ENCODE assay signal across 11 cellular contexts in the genomic region with DNA sequence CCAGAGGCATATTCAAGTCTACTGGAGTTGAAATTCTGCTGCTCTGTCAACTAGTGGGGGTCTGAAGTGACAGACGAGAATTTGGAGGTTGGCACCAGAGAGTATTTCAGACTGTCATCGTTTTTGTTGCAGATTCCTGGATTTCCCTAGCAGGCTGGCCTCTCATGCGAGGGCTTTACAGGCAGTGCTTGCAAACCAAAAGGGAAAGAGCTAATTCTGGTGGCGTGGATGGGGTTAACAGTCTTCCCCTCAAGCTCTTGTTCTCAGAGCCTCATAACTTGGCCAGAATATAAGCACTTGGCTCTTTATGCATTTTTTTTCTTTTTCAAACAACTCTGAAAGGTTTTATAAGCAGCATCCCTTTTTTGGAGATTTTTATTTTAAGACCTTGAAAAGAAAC. TPM values are rescaled to one million over a fixed set of nuclear protein-coding genes. Genes with fewer than 3 reads are reported as not detected.
DNase-seq lines count a peak whose midpoint lies in the region; ATAC-seq and TF ChIP-seq lines count a peak whose summit lies in the region.
"Had no signal": no experiment of that assay in that cellular context is flagged by ENCODE, and none has a peak within 500 bp of the region (broad histone marks: within the 10 kb centered on the region; RNA-seq: fewer than 3 reads in every experiment).

A gene with protein sequence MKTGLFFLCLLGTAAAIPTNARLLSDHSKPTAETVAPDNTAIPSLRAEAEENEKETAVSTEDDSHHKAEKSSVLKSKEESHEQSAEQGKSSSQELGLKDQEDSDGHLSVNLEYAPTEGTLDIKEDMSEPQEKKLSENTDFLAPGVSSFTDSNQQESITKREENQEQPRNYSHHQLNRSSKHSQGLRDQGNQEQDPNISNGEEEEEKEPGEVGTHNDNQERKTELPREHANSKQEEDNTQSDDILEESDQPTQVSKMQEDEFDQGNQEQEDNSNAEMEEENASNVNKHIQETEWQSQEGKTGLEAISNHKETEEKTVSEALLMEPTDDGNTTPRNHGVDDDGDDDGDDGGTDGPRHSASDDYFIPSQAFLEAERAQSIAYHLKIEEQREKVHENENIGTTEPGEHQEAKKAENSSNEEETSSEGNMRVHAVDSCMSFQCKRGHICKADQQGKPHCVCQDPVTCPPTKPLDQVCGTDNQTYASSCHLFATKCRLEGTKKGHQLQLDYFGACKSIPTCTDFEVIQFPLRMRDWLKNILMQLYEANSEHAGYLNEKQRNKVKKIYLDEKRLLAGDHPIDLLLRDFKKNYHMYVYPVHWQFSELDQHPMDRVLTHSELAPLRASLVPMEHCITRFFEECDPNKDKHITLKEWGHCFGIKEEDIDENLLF (minus strand): TSS at position 190 of the 400 bp plus-strand sequence. CDS start 29,802 bp downstream, outside the sequence.

- H3K9me3 ChIP-seq in hepatocyte (ENCODE audit: low read depth) (no peaks in the 10 kb centered on the region), parathyroid adenoma (ENCODE audit: control insufficient read depth, low read length) (no peaks in the 10 kb centered on the region), uterus (no peaks in the 10 kb centered on the region)

- H3K4me1 ChIP-seq in hepatocyte (ENCODE audit: insufficient read depth) (peaks cover 23% of the 10 kb centered on the region), parathyroid adenoma (no peaks in the 10 kb centered on the region), uterus (peaks cover 0 to 14% of the 10 kb centered on the region in 2 donors)

- no peak within 1 kb of the TSS for H3K27ac Mint-ChIP-seq in stimulated activated naive CD8-positive, alpha-beta T cell treated with anti-CD3 and anti-CD28 coated beads, Interleukin-15, amount 100 ng/mL, for 72 hours

- H3K4me3 ChIP-seq in hepatocyte = no peak within 1 kb of the TSS
- H3K4me3 ChIP-seq in parathyroid adenoma (ENCODE audit: low read depth, low read length) = peak within 1 kb of the TSS; percentile 44
- H3K4me3 ChIP-seq in uterus = peak within 1 kb of the TSS; percentile 43 to 51

- TF ChIP-seq POLR2A in uterus (IDR thresholded peaks at IDR 0.05) = peak; percentile 38 to 59

- no peak within 1 kb of the TSS for H2AFZ ChIP-seq in hepatocyte
- H2AFZ ChIP-seq in parathyroid adenoma = no peak within 1 kb of the TSS

- no peaks in the 10 kb centered on the region for H3K27me3 ChIP-seq in hepatocyte
- no peaks in the 10 kb centered on the region for H3K27me3 ChIP-seq in parathyroid adenoma (ENCODE audit: control insufficient read depth, insufficient read depth, low read length)
- no peaks in the 10 kb centered on the region for H3K27me3 ChIP-seq in uterus

- peak within 1 kb of the TSS; percentile 56 for H3K27ac ChIP-seq in hepatocyte
- H3K27ac ChIP-seq in parathyroid adenoma = peak within 1 kb of the TSS; percentile 74
- peak within 1 kb of the TSS; percentile 95 to 99 for H3K27ac ChIP-seq in uterus

- H3K9ac ChIP-seq in parathyroid adenoma = no peak within 1 kb of the TSS

- H3K79me2 ChIP-seq in hepatocyte (no peaks in the 10 kb centered on the region), parathyroid adenoma (no peaks in the 10 kb centered on the region)

- H3K4me3 Mint-ChIP-seq in stimulated activated naive CD8-positive, alpha-beta T cell treated with anti-CD3 and anti-CD28 coated beads, Interleukin-15, amount 100 ng/mL, for 72 hours = no peak within 1 kb of the TSS

- H3K4me2 ChIP-seq in hepatocyte (peak within 1 kb of the TSS; percentile 58), parathyroid adenoma (ENCODE audit: low read length) (peak within 1 kb of the TSS; percentile 40)

- DNase-seq in NCI-H446 treated with DMSO at 0.1 percent for 48 hours (lab: John Stamatoyannopoulos, UW) (peak; percentile 26), NCI-H446 (lab: John Stamatoyannopoulos, UW) (no peak), hepatocyte (ENCODE audit: low spot score) (peak; percentile 54), uterus (peak; percentile 57 to 79), NCI-H345 (lab: John Stamatoyannopoulos, UW) (no peak), NCI-H774 (lab: John Stamatoyannopoulos, UW) (no peak)
- no peak for DNase-seq in stimulated activated naive CD8-positive, alpha-beta T cell treated with anti-CD3 and anti-CD28 coated beads, Interleukin-15, amount 100 ng/mL, for 72 hours
- DNase-seq: DND-41; SHP77 treated with DMSO at 0.1 percent for 48 hours; stimulated activated naive CD4-positive, alpha-beta T cell treated with Interleukin-2 at 50 U/mL for 16 hours had no signal

- no peaks in the 10 kb centered on the region for H3K9me2 ChIP-seq in hepatocyte (replicated peaks; ENCODE audit: insufficient read depth)

- no peak for TF ChIP-seq CTCF in hepatocyte (IDR thresholded peaks at IDR 0.05; ENCODE audit: poor library complexity)
- TF ChIP-seq CTCF in parathyroid adenoma (IDR thresholded peaks at IDR 0.05) = no peak
- no peak for TF ChIP-seq CTCF in uterus (IDR thresholded peaks at IDR 0.05)

- no peaks in the 10 kb centered on the region for H4K20me1 ChIP-seq in hepatocyte (ENCODE audit: insufficient read depth, poor library complexity, severe bottlenecking)

- peaks cover 4 to 11% of the 10 kb centered on the region in 2 donors for H3K9me3 Mint-ChIP-seq in stimulated activated naive CD8-positive, alpha-beta T cell treated with anti-CD3 and anti-CD28 coated beads, Interleukin-15, amount 100 ng/mL, for 72 hours

- no peaks in the 10 kb centered on the region for H3K27me3 Mint-ChIP-seq in stimulated activated naive CD8-positive, alpha-beta T cell treated with anti-CD3 and anti-CD28 coated beads, Interleukin-15, amount 100 ng/mL, for 72 hours

- no peak for ATAC-seq in stimulated activated naive CD8-positive, alpha-beta T cell treated with anti-CD3 and anti-CD28 coated beads, Interleukin-15, amount 100 ng/mL, for 72 hours

- H3K36me3 ChIP-seq in hepatocyte (replicated peaks; ENCODE audit: insufficient read depth, low read depth) (no peaks in the 10 kb centered on the region), parathyroid adenoma (ENCODE audit: control insufficient read depth, insufficient read depth, low read length) (no peaks in the 10 kb centered on the region), uterus (no peaks in the 10 kb centered on the region)

- intact Hi-C loops in uterus (cut with DNase I; ENCODE audit: low total_unique reads) = no loop called here

- no peaks in the 10 kb centered on the region for H3K4me1 Mint-ChIP-seq in stimulated activated naive CD8-positive, alpha-beta T cell treated with anti-CD3 and anti-CD28 coated beads, Interleukin-15, amount 100 ng/mL, for 72 hours

- 32% methylated on average over 4 of the region's 4 CpGs for WGBS in hepatocyte (ENCODE audit: low lambda C conversion rate, missing lambda C conversion rate)

RNA-seq across cellular contexts. Expression of the gene that starts here (rescaled TPM):
- total RNA-seq in hepatocyte (37.9 and 45.4 TPM in 2 replicates), uterus (1,000 to 10,000 TPM; 1,025 to 1,777 (median 1,327) TPM)
- 15.2 and 15.7 TPM in 2 replicates for polyA plus RNA-seq in hepatocyte

Comparison
In these comparisons a context has a peak if more than half of its experiments do, and no peak if none do; other contexts are left out.
1. RNA of the gene that starts here (total RNA-seq): 1,025 to 1,777 TPM in uterus; 37.9 to 45.4 TPM in hepatocyte; every median in the first group is over 10 times any median in the second.
2. DNase-seq: peak in NCI-H446 treated with DMSO at 0.1 percent for 48 hours (single experiment), hepatocyte (single experiment) and uterus (2 of 2); none in NCI-H446 (0 of 2), NCI-H345 (single experiment), NCI-H774 (single experiment) and stimulated activated naive CD8-positive, alpha-beta T cell treated with anti-CD3 and anti-CD28 coated beads, Interleukin-15, amount 100 ng/mL, for 72 hours (0 of 2).
3. Peak in every context shown above with its lines, with median percentiles within 50 percentile points of each other: H3K27ac ChIP-seq.